Comparison of ENCODE assay signal across 14 cellular contexts in the genomic region with DNA sequence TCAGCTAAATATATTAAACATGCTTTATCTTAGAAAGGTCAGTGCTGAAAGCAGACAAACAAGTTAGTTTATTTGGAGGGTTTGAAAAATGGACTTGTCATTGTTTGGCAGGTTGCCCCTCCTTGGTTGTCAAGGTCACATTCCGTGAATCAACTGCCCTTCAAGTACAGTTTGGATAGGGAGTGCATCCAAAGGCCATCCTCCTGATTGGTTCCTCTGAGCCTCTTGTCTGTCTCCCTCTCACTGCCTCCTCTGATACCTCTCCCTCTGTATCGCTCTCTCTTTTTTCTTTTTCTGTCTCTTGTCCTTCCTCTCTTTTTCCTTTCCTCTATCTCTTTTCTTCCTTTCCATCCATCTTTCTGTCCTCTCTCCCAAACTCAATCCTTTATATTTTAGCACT. TPM values are rescaled to one million over a fixed set of nuclear protein-coding genes. Genes with fewer than 3 reads are reported as not detected.
DNase-seq lines count a peak whose midpoint lies in the region; ATAC-seq, FAIRE-seq and TF ChIP-seq lines count a peak whose summit lies in the region.
"Had no signal": no experiment of that assay in that cellular context is flagged by ENCODE, and none has a peak within 500 bp of the region (broad histone marks: within the 10 kb centered on the region; RNA-seq: fewer than 3 reads in every experiment).

No MANE protein-coding gene starts in this region.

- in situ Hi-C loops in HepG2 (cut with HindIII; ENCODE audit: extremely low pct_ligation_motif_present, low pct_unique_long_range_greater_than_20kb) = no loop called here

- peak overlapping the region; percentile 51 for H3K27ac Mint-ChIP-seq in activated naive CD4-positive, alpha-beta T cell treated with anti-CD3 and anti-CD28 coated beads, Interleukin-2, amount 10 ng/mL, durations not matched to agents 7 days and 5 days

- H3K9ac ChIP-seq in HepG2 (ENCODE audit: insufficient read depth, low read depth, low read length) = no peak overlapping the region

- POLR2A ChIA-PET in HepG2 (lab: Yijun Ruan, JAX) = interaction anchor here (1.5 kb wide), 1 partner anchor 109 kb away, joined by 10 read pairs; a partner anchor contains a TSS

- peaks cover 83% of the 10 kb centered on the region for H3K79me2 ChIP-seq in HepG2 (ENCODE audit: insufficient read depth, low read length)

- H3K27me3 Mint-ChIP-seq in activated naive CD4-positive, alpha-beta T cell treated with anti-CD3 and anti-CD28 coated beads, Interleukin-2, amount 10 ng/mL, durations not matched to agents 7 days and 5 days = peaks cover 5% of the 10 kb centered on the region

- H3K36me3 ChIP-seq in HepG2 (replicated peaks in 1 of 2; ENCODE audit: control insufficient read depth in 1 of 2, insufficient read depth in 2 of 2, low read length in 2 of 2) = peaks cover 3 to 9% of the 10 kb centered on the region in 2 experiments; a peak in 3 of 5 replicates
- no peaks in the 10 kb centered on the region for H3K36me3 ChIP-seq in aorta (ENCODE audit: control insufficient read depth in 1 of 2, insufficient read depth in 2 of 2, low read length in 1 of 2)
- H3K36me3 ChIP-seq: upper lobe of left lung had no signal

- H4K20me1 ChIP-seq in HepG2 (ENCODE audit: insufficient read depth, low read length) = peaks cover 13% of the 10 kb centered on the region; the same call in 1 of the 2 replicates

- no peak for TF ChIP-seq POLR2A in HepG2 (IDR thresholded peaks at IDR 0.05; ENCODE audit: insufficient read depth in 1 of 2, low read depth in 2 of 2, low read length in 2 of 2)

- CTCF ChIA-PET in activated naive CD4-positive, alpha-beta T cell treated with anti-CD3 and anti-CD28 coated beads, Interleukin-2, amount 10 ng/mL, durations not matched to agents 7 days and 5 days (lab: Charles Lee) = no interaction called here
- CTCF ChIA-PET in HepG2 (lab: Yijun Ruan, JAX; ENCODE audit: low intra/inter-chr PET ratio, low total read pairs) = no interaction called here

- intact Hi-C loops in HepG2 (cut with micrococcal nuclease; ENCODE audit: unreplicated experiment) (loop anchor here (2.0 kb wide), 1 partner anchor 90 kb away; no protein-coding TSS in a partner anchor), aorta (cut with DNase I) (loop anchor here in 1 of 2 donors (10.0 kb wide), 1 partner anchor 50 kb away; no protein-coding TSS in a partner anchor)

- no peak for TF ChIP-seq RAD21 in HepG2 (CRISPR knock-in tag; IDR thresholded peaks at IDR 0.05)

- peak overlapping the region; percentile 32 for H3K4me2 ChIP-seq in HepG2 (ENCODE audit: low read depth, low read length)

- ATAC-seq in HepG2 (peak; percentile 80), aorta (ENCODE audit: low FRiP score) (peak; percentile 48)
- ATAC-seq: foreskin keratinocyte had no signal

- FAIRE-seq in HepG2 (lab: Jason Lieb, UNC) = peak; percentile 94

- TF ChIP-seq CTCF in HepG2 (CRISPR knock-in tag; IDR thresholded peaks at IDR 0.05) = no peak

- H3K9me3 ChIP-seq in HepG2 (ENCODE audit: low read length) (no peaks in the 10 kb centered on the region), aorta (ENCODE audit: control insufficient read depth, low read length) (no peaks in the 10 kb centered on the region)
- H3K9me3 ChIP-seq: upper lobe of left lung had no signal

- no peak overlapping the region for H3K4me3 Mint-ChIP-seq in activated naive CD4-positive, alpha-beta T cell treated with anti-CD3 and anti-CD28 coated beads, Interleukin-2, amount 10 ng/mL, durations not matched to agents 7 days and 5 days

- TF ChIP-seq EP300 in HepG2 (IDR thresholded peaks at IDR 0.05; ENCODE audit: low read depth in 2 of 2, low read length in 2 of 2) (peak in 1 of 2 experiments; percentile 86; a peak in 2 of 4 replicates), HepG2 (CRISPR knock-in tag; IDR thresholded peaks at IDR 0.05; ENCODE audit: borderline replicate concordance) (peak; percentile 77; the same call in 1 of the 2 replicates)

- H3K27me3 ChIP-seq in HepG2 (ENCODE audit: control insufficient read depth in 1 of 2, insufficient read depth in 2 of 2, low read length in 2 of 2) (no peaks in the 10 kb centered on the region; a peak in 1 of 5 replicates), aorta (ENCODE audit: control insufficient read depth in 1 of 2, insufficient read depth in 2 of 2, low read length in 1 of 2) (no peaks in the 10 kb centered on the region)
- H3K27me3 ChIP-seq: foreskin keratinocyte, upper lobe of left lung had no signal

- no peak for DNase-seq in activated naive CD4-positive, alpha-beta T cell treated with anti-CD3 and anti-CD28 coated beads, Interleukin-2, amount 10 ng/mL, durations not matched to agents 7 days and 5 days
- DNase-seq in activated naive CD4-positive, alpha-beta T cell treated with anti-CD3 and anti-CD28 coated beads, Interleukin-2, amount 50 U/mL, for 16 hours = no peak
- DNase-seq in cerebellar cortex (ENCODE audit: low spot score) = peak; percentile 23
- DNase-seq in HepG2 (ENCODE audit: low spot score) = peak; percentile 97
- DNase-seq in aorta = no peak
- DNase-seq in NCI-H2196 (lab: John Stamatoyannopoulos, UW; ENCODE audit: unreplicated experiment) = no peak
- no peak for DNase-seq in stimulated activated CD4-positive, alpha-beta T cell treated with anti-CD3 and anti-CD28 coated beads, Interleukin-15, amount 100 ng/mL, for 24 hours
- DNase-seq in activated CD4-positive, alpha-beta T cell treated with anti-CD3 and anti-CD28 coated beads, Interleukin-2, amount 50 U/mL, for 48 hours = no peak
- DNase-seq: DMS79, foreskin keratinocyte, KBM-7, NCI-H226, upper lobe of left lung had no signal

- peaks cover 18% of the 10 kb centered on the region for H3K4me1 Mint-ChIP-seq in activated naive CD4-positive, alpha-beta T cell treated with anti-CD3 and anti-CD28 coated beads, Interleukin-2, amount 10 ng/mL, durations not matched to agents 7 days and 5 days

- H3K27ac ChIP-seq in HepG2 (ENCODE audit: extremely low read length, insufficient read depth, low read length) = no peak overlapping the region
- H3K27ac ChIP-seq in aorta (ENCODE audit: low read depth in 1 of 2, low read length in 2 of 2) = no peak overlapping the region
- H3K27ac ChIP-seq: foreskin keratinocyte, upper lobe of left lung had no signal

- BruUV-seq in HepG2 (replicated peaks; lab: Mats Ljungman, UMichigan) = no TSS peak

- 23% methylated on average over 2 of the region's 2 CpGs for WGBS in HepG2 (ENCODE audit: low lambda C conversion rate)
- 18 to 22% methylated on average over 2 of the region's 2 CpGs for WGBS in aorta, 2 donors

- peaks cover 55% of the 10 kb centered on the region for H3K4me1 ChIP-seq in HepG2 (ENCODE audit: insufficient read depth, low read length)
- H3K4me1 ChIP-seq in aorta (ENCODE audit: control insufficient read depth in 1 of 2, insufficient read depth in 2 of 2, low read length in 2 of 2) = peaks cover 2 to 4% of the 10 kb centered on the region in 2 donors

- H3K4me3 ChIP-seq in HepG2 (replicated peaks in 1 of 3; ENCODE audit: insufficient read depth in 1 of 3, low read depth in 2 of 3, low read length in 3 of 3) = no peak overlapping the region; a peak in 1 of 6 replicates
- no peak overlapping the region for H3K4me3 ChIP-seq in aorta (ENCODE audit: low read length in 2 of 2)
- H3K4me3 ChIP-seq: lung, upper lobe of left lung had no signal

- H2AFZ ChIP-seq in HepG2 (ENCODE audit: low read length) = no peak overlapping the region

- H3K36me3 Mint-ChIP-seq in activated naive CD4-positive, alpha-beta T cell treated with anti-CD3 and anti-CD28 coated beads, Interleukin-2, amount 10 ng/mL, durations not matched to agents 7 days and 5 days = no peaks in the 10 kb centered on the region

- H3K9me3 Mint-ChIP-seq in activated naive CD4-positive, alpha-beta T cell treated with anti-CD3 and anti-CD28 coated beads, Interleukin-2, amount 10 ng/mL, durations not matched to agents 7 days and 5 days = no peaks in the 10 kb centered on the region

RNA-seq across cellular contexts. Expression of a gene that starts 5.4 kb away (rescaled TPM):
- total RNA-seq in HepG2 (2016; rRNA removed; fragmentation: Illumina TruSeq; extraction: Trizol) (35.8 and 60.4 TPM in 2 replicates), aorta (100 to 1,000 TPM; 138 to 146 TPM)
- total RNA-seq in HepG2 (2016; cell fraction: cytosol; rRNA removed; fragmentation: Illumina TruSeq; extraction: Trizol; ENCODE audit: low read depth) = 3.7 and 6.3 TPM in 2 replicates
- total RNA-seq in HepG2 (2016; cell fraction: insoluble cytoplasmic fraction; rRNA removed; fragmentation: Illumina TruSeq; extraction: Trizol) = 33.3 and 58.5 TPM in 2 replicates
- 7.7 and 8.2 TPM in 2 replicates for total RNA-seq in HepG2 (2016; cell fraction: membrane; rRNA removed; fragmentation: Illumina TruSeq; extraction: Trizol)
- total RNA-seq in HepG2 (2016; cell fraction: nucleus; rRNA removed; fragmentation: Illumina TruSeq; extraction: Trizol) = 74.9 and 86.9 TPM in 2 replicates
- polyA plus RNA-seq in HepG2 (2011; rRNA removed) (52.0 and 59.1 TPM in 2 replicates), aorta (10 to 100 TPM; 27.9 to 40.1 TPM)
- polyA plus RNA-seq in HepG2 (2011; cell fraction: cytosol; rRNA removed) = 21.6 and 34.2 TPM in 2 replicates
- 55.2 and 64.5 TPM in 2 replicates for polyA plus RNA-seq in HepG2 (2011; cell fraction: nucleus; rRNA removed)
- polyA plus RNA-seq in HepG2 (2012) = 25.9 and 41.2 TPM in 2 replicates
- polyA plus RNA-seq in HepG2 (2016; cell fraction: cytosol; fragmentation: Illumina TruSeq; extraction: Trizol; ENCODE audit: low read depth) = 0.74 and 0.83 TPM in 2 replicates
- 14.0 and 15.7 TPM in 2 replicates for polyA plus RNA-seq in HepG2 (2016; cell fraction: insoluble cytoplasmic fraction; fragmentation: Illumina TruSeq; extraction: Trizol; ENCODE audit: low read depth)
- polyA plus RNA-seq in HepG2 (2016; cell fraction: membrane; fragmentation: Illumina TruSeq; extraction: Trizol; ENCODE audit: low read depth) = 1.8 and 2.3 TPM in 2 replicates
- 56.7 and 59.3 TPM in 2 replicates for polyA plus RNA-seq in HepG2 (2016; cell fraction: nucleus; fragmentation: Illumina TruSeq; extraction: Trizol; ENCODE audit: insufficient read depth, low read depth)
- 22.8 and 55.2 TPM in 2 replicates for polyA minus RNA-seq in HepG2 (2011; rRNA and poly(A)+ RNA removed; ENCODE audit: low replicate concordance)
- polyA minus RNA-seq in HepG2 (2011; cell fraction: cytosol; rRNA and poly(A)+ RNA removed) = 138 and 152 TPM in 2 replicates
- polyA minus RNA-seq in HepG2 (2011; cell fraction: nucleus; rRNA and poly(A)+ RNA removed) = 135 and 161 TPM in 2 replicates

Comparison
In these comparisons a context has a peak if more than half of its experiments do, and no peak if none do; other contexts are left out.
1. DNase-seq: peak in cerebellar cortex (single experiment) and HepG2 (single experiment); none in activated naive CD4-positive, alpha-beta T cell treated with anti-CD3 and anti-CD28 coated beads, Interleukin-2, amount 10 ng/mL, durations not matched to agents 7 days and 5 days (single experiment), activated naive CD4-positive, alpha-beta T cell treated with anti-CD3 and anti-CD28 coated beads, Interleukin-2, amount 50 U/mL, for 16 hours (single experiment), aorta (0 of 2), NCI-H2196 (single experiment), stimulated activated CD4-positive, alpha-beta T cell treated with anti-CD3 and anti-CD28 coated beads, Interleukin-15, amount 100 ng/mL, for 24 hours (single experiment) and activated CD4-positive, alpha-beta T cell treated with anti-CD3 and anti-CD28 coated beads, Interleukin-2, amount 50 U/mL, for 48 hours (0 of 2).